ENCODE assay signal across 8 cellular contexts in the genomic region with DNA sequence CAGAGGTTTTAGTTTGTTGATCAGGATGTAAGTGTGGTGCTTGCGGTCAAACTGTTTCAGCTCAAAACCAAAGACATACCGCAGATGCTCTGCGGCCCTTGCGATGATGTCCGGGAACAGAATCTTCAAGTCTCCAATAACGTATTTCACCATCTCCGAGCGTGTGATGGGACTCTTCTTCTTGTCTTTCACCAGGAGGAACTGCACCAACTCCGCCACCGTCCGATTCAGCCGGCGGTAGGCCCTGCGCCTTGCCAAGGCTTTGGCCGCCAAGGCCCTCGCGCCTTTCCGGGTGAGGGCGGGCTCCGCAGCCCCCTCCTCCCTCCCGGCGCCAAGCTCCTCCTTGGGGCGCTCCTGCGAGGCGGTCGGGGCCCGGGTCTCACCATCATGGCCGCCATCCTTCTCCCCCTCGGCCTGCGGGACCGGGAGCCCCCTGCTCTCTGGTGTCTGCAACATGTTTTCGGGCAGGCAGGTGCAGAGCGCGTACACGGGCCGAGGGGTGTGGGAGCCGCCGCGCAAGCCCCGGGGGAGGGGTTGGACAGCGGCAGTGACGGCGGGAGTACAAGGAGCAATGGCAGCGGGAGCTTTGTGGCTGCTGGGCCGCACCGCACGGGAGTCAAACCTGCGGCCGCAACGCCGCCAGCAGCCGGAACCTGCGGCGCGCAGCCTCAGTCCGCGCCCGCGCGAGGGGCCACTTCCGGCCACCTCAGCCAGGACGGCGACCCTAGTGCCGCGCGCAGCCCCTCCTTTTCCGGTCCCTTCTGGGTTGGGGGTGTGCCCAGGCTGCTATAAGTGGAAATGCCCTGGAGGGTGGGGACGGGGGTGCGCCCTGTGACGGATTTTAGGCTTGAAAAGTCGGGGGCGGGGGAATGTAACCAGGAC. TPM values are rescaled to one million over a fixed set of nuclear protein-coding genes. Genes with fewer than 3 reads are reported as not detected.
DNase-seq lines count a peak whose midpoint lies in the region; ATAC-seq and TF ChIP-seq lines count a peak whose summit lies in the region.

A gene with protein sequence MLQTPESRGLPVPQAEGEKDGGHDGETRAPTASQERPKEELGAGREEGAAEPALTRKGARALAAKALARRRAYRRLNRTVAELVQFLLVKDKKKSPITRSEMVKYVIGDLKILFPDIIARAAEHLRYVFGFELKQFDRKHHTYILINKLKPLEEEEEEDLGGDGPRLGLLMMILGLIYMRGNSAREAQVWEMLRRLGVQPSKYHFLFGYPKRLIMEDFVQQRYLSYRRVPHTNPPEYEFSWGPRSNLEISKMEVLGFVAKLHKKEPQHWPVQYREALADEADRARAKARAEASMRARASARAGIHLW (minus strand): TSS at position 699 of the 882 bp plus-strand sequence. CDS start 243 bp downstream, at position 456.

- DNase-seq in NCI-H2196 treated with DMSO at 0.1 percent for 48 hours (lab: John Stamatoyannopoulos, UW; ENCODE audit: unreplicated experiment) (peak; percentile 93), mammary epithelial cell (peak; percentile 77)

- H3K79me2 ChIP-seq in ACC112 (ENCODE audit: control insufficient read depth, insufficient read depth, low read length, unreplicated experiment): peaks cover 24% of the 10 kb centered on the region
- H3K79me2 ChIP-seq in mammary epithelial cell (ENCODE audit: insufficient read depth, low read length): peaks cover 24% of the 10 kb centered on the region

- H3K27me3 ChIP-seq in ACC112 (ENCODE audit: insufficient read depth, low read length) (no peaks in the 10 kb centered on the region), mammary epithelial cell (ENCODE audit: insufficient read depth, low read length) (no peaks in the 10 kb centered on the region), iPS-20b (ENCODE audit: insufficient read depth, low read length) (no peaks in the 10 kb centered on the region), skeletal muscle tissue (ENCODE audit: control insufficient read depth in 3 of 3, insufficient read depth in 3 of 3, low read length in 3 of 3) (no peaks in the 10 kb centered on the region)

- peak within 1 kb of the TSS; percentile 55 for H2AFZ ChIP-seq in ACC112 (ENCODE audit: low read length, unreplicated experiment)
- H2AFZ ChIP-seq in mammary epithelial cell (ENCODE audit: low read depth, low read length): peak within 1 kb of the TSS; percentile 88

- H3K9ac ChIP-seq in mammary epithelial cell (ENCODE audit: insufficient read depth, low read length): peak within 1 kb of the TSS; percentile 89
- peak within 1 kb of the TSS; percentile 99 for H3K9ac ChIP-seq in iPS-20b (ENCODE audit: low read depth, low read length)
- H3K9ac ChIP-seq in skeletal muscle tissue (ENCODE audit: low read depth in 1 of 3, low read length in 3 of 3): peak within 1 kb of the TSS; percentile 76 to 93 (median 87)

- H3K9me3 ChIP-seq in mammary epithelial cell (replicated peaks; ENCODE audit: insufficient read depth, low read length) (no peaks in the 10 kb centered on the region), iPS-20b (ENCODE audit: insufficient read depth, low read depth, low read length) (no peaks in the 10 kb centered on the region), skeletal muscle tissue (ENCODE audit: control insufficient read depth in 3 of 3, low read length in 3 of 3) (no peaks in the 10 kb centered on the region)

- peak within 1 kb of the TSS; percentile 54 for H3K27ac ChIP-seq in ACC112 (ENCODE audit: low read depth, low read length)
- peak within 1 kb of the TSS; percentile 98 for H3K27ac ChIP-seq in VCaP
- peak within 1 kb of the TSS; percentile 80 for H3K27ac ChIP-seq in mammary epithelial cell (ENCODE audit: insufficient read depth, low read depth, low read length)
- H3K27ac ChIP-seq in iPS-20b (ENCODE audit: low read length): peak within 1 kb of the TSS; percentile 93
- peak within 1 kb of the TSS; percentile 79 for H3K27ac ChIP-seq in skeletal muscle tissue (ENCODE audit: low read depth, low read length)

- H3K4me3 ChIP-seq in ACC112 (ENCODE audit: low read depth, low read length): peak within 1 kb of the TSS; percentile 92
- H3K4me3 ChIP-seq in mammary epithelial cell (replicated peaks in 1 of 3; ENCODE audit: insufficient read depth in 1 of 3, low read depth in 2 of 3, low read length in 3 of 3): peak within 1 kb of the TSS; percentile 74 to 90 (median 83)
- peak within 1 kb of the TSS; percentile 100 for H3K4me3 ChIP-seq in iPS-20b (ENCODE audit: low read length)
- peak within 1 kb of the TSS; percentile 84 to 89 (median 86) for H3K4me3 ChIP-seq in skeletal muscle tissue (ENCODE audit: low read length in 3 of 3)

- H4K20me1 ChIP-seq in mammary epithelial cell (ENCODE audit: insufficient read depth, low read length): no peaks in the 10 kb centered on the region

- BruUV-seq in mammary epithelial cell (replicated peaks; lab: Mats Ljungman, UMichigan): no TSS peak

- TF ChIP-seq CTCF in VCaP (conservative IDR thresholded peaks at IDR 0.05) (no peak), mammary epithelial cell (conservative IDR thresholded peaks at IDR 0.05 in 1 of 2, IDR thresholded peaks at IDR 0.05 in 1 of 2; ENCODE audit: extremely low read depth in 1 of 2, insufficient read depth in 1 of 2, low read depth in 1 of 2, low read length in 2 of 2) (no peak)

- peaks cover 20% of the 10 kb centered on the region for H3K36me3 ChIP-seq in ACC112 (ENCODE audit: insufficient read depth, low read length)
- H3K36me3 ChIP-seq in mammary epithelial cell (ENCODE audit: insufficient read depth, low read length): no peaks in the 10 kb centered on the region
- peaks cover 24% of the 10 kb centered on the region for H3K36me3 ChIP-seq in iPS-20b (ENCODE audit: insufficient read depth, low read depth, low read length)
- H3K36me3 ChIP-seq in skeletal muscle tissue (ENCODE audit: control insufficient read depth in 3 of 3, insufficient read depth in 3 of 3, low read length in 3 of 3): peaks cover 0 to 8% (median 6%) of the 10 kb centered on the region in 3 donors

- in situ Hi-C loops in mammary epithelial cell (cut with MboI; ENCODE audit: low sequenced_read_pairs in 2 of 2): no loop called here

- ATAC-seq in GM18907 (IDR thresholded peaks at IDR 0.05; ENCODE audit: unreplicated experiment) (peak; percentile 87), HG03135 (IDR thresholded peaks at IDR 0.05; ENCODE audit: unreplicated experiment) (peak; percentile 70)

- H3K4me1 ChIP-seq in ACC112 (ENCODE audit: control insufficient read depth, insufficient read depth, low read length, unreplicated experiment): peaks cover 23% of the 10 kb centered on the region
- peaks cover 15% of the 10 kb centered on the region for H3K4me1 ChIP-seq in mammary epithelial cell (ENCODE audit: insufficient read depth, low read length)
- peaks cover 14% of the 10 kb centered on the region; the same call in 1 of the 2 replicates for H3K4me1 ChIP-seq in iPS-20b (ENCODE audit: insufficient read depth, low read length)
- peaks cover 11 to 34% (median 21%) of the 10 kb centered on the region in 3 donors for H3K4me1 ChIP-seq in skeletal muscle tissue (ENCODE audit: control insufficient read depth in 3 of 3, insufficient read depth in 3 of 3, low read length in 3 of 3)

- dilution Hi-C loops in mammary epithelial cell (cut with HindIII; ENCODE audit: low sequenced_read_pairs): no loop called here

- CTCF ChIA-PET in mammary epithelial cell (lab: Charles Lee; ENCODE audit: low non-redundant PET): no interaction called here

- intact Hi-C loops in mammary epithelial cell (cut with micrococcal nuclease): loop anchor here (1.0 to 5.0 kb wide), 6 partner anchors 15 to 150 kb away; a partner anchor contains a TSS

- peak within 1 kb of the TSS; percentile 100 for H3K4me2 ChIP-seq in mammary epithelial cell (ENCODE audit: insufficient read depth, low read depth, low read length)

- WGBS in mammary epithelial cell (ENCODE audit: low coverage, missing lambda C conversion rate): 3% methylated on average over 15 of the region's 72 CpGs

RNA-seq across cellular contexts. Expression of the gene that starts here (rescaled TPM):
- total RNA-seq in mammary epithelial cell (10 to 100 TPM; 19.0 to 27.8 TPM), skeletal muscle tissue (36.0 TPM)
- polyA plus RNA-seq in mammary epithelial cell: 14.3 TPM
- polyA minus RNA-seq in mammary epithelial cell: 4.4 TPM

Comparison
In these comparisons a context has a peak if more than half of its experiments do, and no peak if none do; other contexts are left out.
1. Peak in every context shown above with its lines: DNase-seq, ATAC-seq, H3K4me3 ChIP-seq and H3K27ac ChIP-seq.